6 cellular contexts compared by ENCODE assay signal in the genomic region with DNA sequence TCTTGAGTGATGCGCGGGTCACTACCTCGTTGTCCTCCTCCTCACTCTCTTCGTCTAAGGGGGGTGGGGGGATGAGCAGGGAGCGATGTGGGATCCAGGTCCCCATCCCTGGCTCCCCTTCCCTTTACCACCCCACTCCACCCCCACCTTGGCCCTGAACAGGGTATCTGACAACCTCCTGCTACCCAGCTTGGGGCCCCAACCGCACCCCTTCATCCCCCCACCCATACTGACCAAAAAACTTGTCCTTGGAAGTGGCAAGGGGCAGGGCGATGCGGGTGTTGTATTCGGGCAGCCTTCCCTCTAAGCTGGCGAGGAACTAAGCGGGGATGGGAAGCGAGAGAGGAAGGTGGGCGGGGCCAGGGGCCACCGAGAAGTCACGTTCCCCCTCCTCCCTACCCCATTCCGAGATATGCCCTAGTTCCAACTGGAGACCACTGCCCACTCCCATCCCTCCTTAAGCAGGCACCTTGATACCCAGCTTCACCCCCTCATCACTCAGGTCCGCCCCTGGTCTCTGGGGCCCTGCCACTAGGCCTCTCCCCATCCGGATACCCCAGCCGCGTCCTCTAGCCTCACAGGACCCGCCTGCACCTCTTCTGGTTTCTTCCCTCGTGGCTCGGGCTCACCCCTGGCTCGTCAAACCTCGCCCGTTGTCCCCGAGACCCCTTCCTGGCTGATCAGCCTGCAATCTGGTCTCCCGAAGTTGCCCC. TPM values are rescaled to one million over a fixed set of nuclear protein-coding genes. Genes with fewer than 3 reads are reported as not detected.
A peak's percentile ranks its signal among the peaks of the same experiment; 100 is the strongest.
DNase-seq lines count a peak whose midpoint lies in the region; ATAC-seq and TF ChIP-seq lines count a peak whose summit lies in the region.

No MANE protein-coding gene starts in this region.

- H3K4me1 Mint-ChIP-seq in WTC11, result peaks cover 19% of the 10 kb centered on the region

- POLR2A ChIA-PET in BJ (lab: Charles Lee), result no interaction called here
- POLR2A ChIA-PET in WTC11 (lab: Charles Lee), result interaction anchor here (0.5 to 7.8 kb wide), 11 partner anchors 10 to 832 kb away, joined by 3 to 115 read pairs (median 6); a partner anchor contains a TSS

- H3K27ac Mint-ChIP-seq in WTC11, result peak overlapping the region; percentile 72

- peaks cover 1% of the 10 kb centered on the region; the same call in 1 of the 2 replicates for H3K27me3 ChIP-seq in BJ (ENCODE audit: control insufficient read depth, insufficient read depth, low read length)

- H3K4me3 ChIP-seq in BJ (ENCODE audit: low read depth, low read length), result peak overlapping the region; percentile 18; the same call in 1 of the 2 replicates

- TF ChIP-seq CTCF in BJ (IDR thresholded peaks at IDR 0.05; ENCODE audit: insufficient read depth, low read depth, low read length), result no peak
- no peak for TF ChIP-seq CTCF in WTC11 (IDR thresholded peaks at IDR 0.05)

- H3K4me3 Mint-ChIP-seq in WTC11, result peak overlapping the region; percentile 87

- ATAC-seq in WTC11 (0 out of 2 replicates have a peak, but pooled peaks have one; percentile 1), HG03378 (IDR thresholded peaks at IDR 0.05; ENCODE audit: unreplicated experiment) (no peak), HG03460 (IDR thresholded peaks at IDR 0.05; ENCODE audit: unreplicated experiment) (no peak), GM18858 (IDR thresholded peaks at IDR 0.05; ENCODE audit: unreplicated experiment) (no peak)

- no peaks in the 10 kb centered on the region for H3K9me3 Mint-ChIP-seq in WTC11

- H3K36me3 Mint-ChIP-seq in WTC11, result no peaks in the 10 kb centered on the region

- H3K36me3 ChIP-seq in BJ (ENCODE audit: control insufficient read depth, insufficient read depth, low read length), result no peaks in the 10 kb centered on the region

- CTCF ChIA-PET in BJ (lab: Yijun Ruan, JAX), result interaction anchor here (0.6 to 5.4 kb wide), 6 partner anchors 11 to 1742 kb away, joined by 3 to 34 read pairs (median 4); a partner anchor contains a TSS
- CTCF ChIA-PET in WTC11 (lab: Charles Lee), result interaction anchor here (0.6 to 7.8 kb wide), 16 partner anchors 14 to 1340 kb away, joined by 3 to 308 read pairs (median 8); a partner anchor contains a TSS

- H3K27me3 Mint-ChIP-seq in WTC11 (ENCODE audit: low read depth), result peaks cover 29% of the 10 kb centered on the region

- DNase-seq in BJ (ENCODE audit: low read depth), result no peak
- DNase-seq in WTC11 (ENCODE audit: low spot score), result peak; percentile 72
- DNase-seq in medulla oblongata (ENCODE audit: extremely low spot score), result peak; percentile 35

TF ChIP-seq in WTC11, 78 proteins besides CTCF, POLR2A, EP300 and RAD21 (continues in another document):
- TF ChIP-seq, protein P1, sequence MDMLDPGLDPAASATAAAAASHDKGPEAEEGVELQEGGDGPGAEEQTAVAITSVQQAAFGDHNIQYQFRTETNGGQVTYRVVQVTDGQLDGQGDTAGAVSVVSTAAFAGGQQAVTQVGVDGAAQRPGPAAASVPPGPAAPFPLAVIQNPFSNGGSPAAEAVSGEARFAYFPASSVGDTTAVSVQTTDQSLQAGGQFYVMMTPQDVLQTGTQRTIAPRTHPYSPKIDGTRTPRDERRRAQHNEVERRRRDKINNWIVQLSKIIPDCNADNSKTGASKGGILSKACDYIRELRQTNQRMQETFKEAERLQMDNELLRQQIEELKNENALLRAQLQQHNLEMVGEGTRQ (CRISPR knock-in tag; IDR thresholded peaks at IDR 0.05), result peak; percentile 55; the same call in 1 of the 2 replicates
- TF ChIP-seq, protein P2, sequence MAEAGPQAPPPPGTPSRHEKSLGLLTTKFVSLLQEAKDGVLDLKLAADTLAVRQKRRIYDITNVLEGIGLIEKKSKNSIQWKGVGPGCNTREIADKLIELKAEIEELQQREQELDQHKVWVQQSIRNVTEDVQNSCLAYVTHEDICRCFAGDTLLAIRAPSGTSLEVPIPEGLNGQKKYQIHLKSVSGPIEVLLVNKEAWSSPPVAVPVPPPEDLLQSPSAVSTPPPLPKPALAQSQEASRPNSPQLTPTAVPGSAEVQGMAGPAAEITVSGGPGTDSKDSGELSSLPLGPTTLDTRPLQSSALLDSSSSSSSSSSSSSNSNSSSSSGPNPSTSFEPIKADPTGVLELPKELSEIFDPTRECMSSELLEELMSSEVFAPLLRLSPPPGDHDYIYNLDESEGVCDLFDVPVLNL (CRISPR knock-in tag; IDR thresholded peaks at IDR 0.05; ENCODE audit: borderline replicate concordance, low read depth), result no peak
- TF ChIP-seq, protein P3, sequence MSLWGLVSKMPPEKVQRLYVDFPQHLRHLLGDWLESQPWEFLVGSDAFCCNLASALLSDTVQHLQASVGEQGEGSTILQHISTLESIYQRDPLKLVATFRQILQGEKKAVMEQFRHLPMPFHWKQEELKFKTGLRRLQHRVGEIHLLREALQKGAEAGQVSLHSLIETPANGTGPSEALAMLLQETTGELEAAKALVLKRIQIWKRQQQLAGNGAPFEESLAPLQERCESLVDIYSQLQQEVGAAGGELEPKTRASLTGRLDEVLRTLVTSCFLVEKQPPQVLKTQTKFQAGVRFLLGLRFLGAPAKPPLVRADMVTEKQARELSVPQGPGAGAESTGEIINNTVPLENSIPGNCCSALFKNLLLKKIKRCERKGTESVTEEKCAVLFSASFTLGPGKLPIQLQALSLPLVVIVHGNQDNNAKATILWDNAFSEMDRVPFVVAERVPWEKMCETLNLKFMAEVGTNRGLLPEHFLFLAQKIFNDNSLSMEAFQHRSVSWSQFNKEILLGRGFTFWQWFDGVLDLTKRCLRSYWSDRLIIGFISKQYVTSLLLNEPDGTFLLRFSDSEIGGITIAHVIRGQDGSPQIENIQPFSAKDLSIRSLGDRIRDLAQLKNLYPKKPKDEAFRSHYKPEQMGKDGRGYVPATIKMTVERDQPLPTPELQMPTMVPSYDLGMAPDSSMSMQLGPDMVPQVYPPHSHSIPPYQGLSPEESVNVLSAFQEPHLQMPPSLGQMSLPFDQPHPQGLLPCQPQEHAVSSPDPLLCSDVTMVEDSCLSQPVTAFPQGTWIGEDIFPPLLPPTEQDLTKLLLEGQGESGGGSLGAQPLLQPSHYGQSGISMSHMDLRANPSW (CRISPR knock-in tag; conservative IDR thresholded peaks at IDR 0.05; ENCODE audit: low read depth), result 0 out of 2 replicates have a peak, but pooled peaks have one; percentile 27
- TF ChIP-seq, protein P4, sequence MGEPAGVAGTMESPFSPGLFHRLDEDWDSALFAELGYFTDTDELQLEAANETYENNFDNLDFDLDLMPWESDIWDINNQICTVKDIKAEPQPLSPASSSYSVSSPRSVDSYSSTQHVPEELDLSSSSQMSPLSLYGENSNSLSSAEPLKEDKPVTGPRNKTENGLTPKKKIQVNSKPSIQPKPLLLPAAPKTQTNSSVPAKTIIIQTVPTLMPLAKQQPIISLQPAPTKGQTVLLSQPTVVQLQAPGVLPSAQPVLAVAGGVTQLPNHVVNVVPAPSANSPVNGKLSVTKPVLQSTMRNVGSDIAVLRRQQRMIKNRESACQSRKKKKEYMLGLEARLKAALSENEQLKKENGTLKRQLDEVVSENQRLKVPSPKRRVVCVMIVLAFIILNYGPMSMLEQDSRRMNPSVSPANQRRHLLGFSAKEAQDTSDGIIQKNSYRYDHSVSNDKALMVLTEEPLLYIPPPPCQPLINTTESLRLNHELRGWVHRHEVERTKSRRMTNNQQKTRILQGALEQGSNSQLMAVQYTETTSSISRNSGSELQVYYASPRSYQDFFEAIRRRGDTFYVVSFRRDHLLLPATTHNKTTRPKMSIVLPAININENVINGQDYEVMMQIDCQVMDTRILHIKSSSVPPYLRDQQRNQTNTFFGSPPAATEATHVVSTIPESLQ (CRISPR knock-in tag; IDR thresholded peaks at IDR 0.05), result no peak
- no peak for TF ChIP-seq CBFB (CRISPR knock-in tag; IDR thresholded peaks at IDR 0.05; ENCODE audit: low read depth)
- 0 out of 2 replicates have a peak, but pooled peaks have one; percentile 14 for TF ChIP-seq ZNF263 (CRISPR knock-in tag; IDR thresholded peaks at IDR 0.05; ENCODE audit: low read depth)
- TF ChIP-seq MYBL2 (CRISPR knock-in tag; IDR thresholded peaks at IDR 0.05), result no peak
- peak; percentile 28; the same call in 1 of the 2 replicates for TF ChIP-seq SP1 (CRISPR knock-in tag; conservative IDR thresholded peaks at IDR 0.05)
- no peak for TF ChIP-seq ZNF671 (CRISPR knock-in tag; IDR thresholded peaks at IDR 0.05)
- TF ChIP-seq, protein P5, sequence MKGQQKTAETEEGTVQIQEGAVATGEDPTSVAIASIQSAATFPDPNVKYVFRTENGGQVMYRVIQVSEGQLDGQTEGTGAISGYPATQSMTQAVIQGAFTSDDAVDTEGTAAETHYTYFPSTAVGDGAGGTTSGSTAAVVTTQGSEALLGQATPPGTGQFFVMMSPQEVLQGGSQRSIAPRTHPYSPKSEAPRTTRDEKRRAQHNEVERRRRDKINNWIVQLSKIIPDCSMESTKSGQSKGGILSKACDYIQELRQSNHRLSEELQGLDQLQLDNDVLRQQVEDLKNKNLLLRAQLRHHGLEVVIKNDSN (CRISPR knock-in tag; IDR thresholded peaks at IDR 0.05), result 0 out of 2 replicates have a peak, but pooled peaks have one; percentile 20

RNA-seq across cellular contexts. Expression of a gene that starts 1.9 kb away (rescaled TPM):
- polyA plus RNA-seq in BJ (2011; rRNA removed), result 1.4 and 2.3 TPM in 2 replicates
- polyA minus RNA-seq in BJ (2011; rRNA and poly(A)+ RNA removed), result 1.3 and 1.7 TPM in 2 replicates
- 69.0 to 88.3 TPM (median 86.0 TPM) in 3 replicates for total RNA-seq in WTC11 (2021)

RNA-seq across cellular contexts. Expression of a gene that starts 13.9 kb away (rescaled TPM):
- polyA plus RNA-seq in BJ (2011; rRNA removed), result 0.16 and 0.38 TPM in 2 replicates
- not detected in 2 replicates for polyA minus RNA-seq in BJ (2011; rRNA and poly(A)+ RNA removed)
- 4.1 to 5.8 TPM (median 4.8 TPM) in 3 replicates for total RNA-seq in WTC11 (2021)

RNA-seq across cellular contexts. Expression of a gene that starts 14.4 kb away (rescaled TPM):
- polyA plus RNA-seq in BJ (2011; rRNA removed), result 137 and 348 TPM in 2 replicates
- polyA minus RNA-seq in BJ (2011; rRNA and poly(A)+ RNA removed), result 107 and 140 TPM in 2 replicates
- 396 to 405 TPM (median 402 TPM) in 3 replicates for total RNA-seq in WTC11 (2021)

RNA-seq across cellular contexts. Expression of a gene that starts 36.9 kb away (rescaled TPM):
- polyA plus RNA-seq in BJ (2011; rRNA removed), result 3.8 and 5.9 TPM in 2 replicates
- 2.2 and 2.4 TPM in 2 replicates for polyA minus RNA-seq in BJ (2011; rRNA and poly(A)+ RNA removed)
- 16.8 to 20.9 TPM (median 20.4 TPM) in 3 replicates for total RNA-seq in WTC11 (2021)

RNA-seq across cellular contexts. Expression of a gene that starts 46.6 kb away (rescaled TPM):
- 1.0 TPM in 2 replicates for polyA plus RNA-seq in BJ (2011; rRNA removed)
- polyA minus RNA-seq in BJ (2011; rRNA and poly(A)+ RNA removed), result 0.14 and 0.57 TPM in 2 replicates
- 2.4 to 3.9 TPM (median 3.0 TPM) in 3 replicates for total RNA-seq in WTC11 (2021)
